In genomic region chr14:75278422-75279152, GRCh38 we compare ENCODE assay signal across 1 cellular context.
TF ChIP-seq lines count a peak whose summit lies in the region.

Gene FOS, plus strand, starts transcription at chr14:75278828. Its CDS starts 155 bp downstream, at chr14:75278983.

TF ChIP-seq in K562, 482 proteins besides CTCF, POLR2A, EP300 and RAD21 (continued from another document and continues in another):
- no peak for TF ChIP-seq THRB (CRISPR knock-in tag; conservative IDR thresholded peaks at IDR 0.05)
- no peak for TF ChIP-seq SFPQ (IDR thresholded peaks at IDR 0.05; ENCODE audit: low read depth, low read length)
- TF ChIP-seq ZNF174 (CRISPR knock-in tag; IDR thresholded peaks at IDR 0.05), result no peak
- peak; percentile 92 for TF ChIP-seq RBM22 (IDR thresholded peaks at IDR 0.05; ENCODE audit: low read depth, low read length, poor library complexity, severe bottlenecking)
- TF ChIP-seq SRF (CRISPR knock-in tag; IDR thresholded peaks at IDR 0.05), result peak; percentile 98 to 100
- TF ChIP-seq ETV1 (tag; conservative IDR thresholded peaks at IDR 0.05; ENCODE audit: low read depth), result no peak
- TF ChIP-seq ZNF830 (CRISPR knock-in tag; IDR thresholded peaks at IDR 0.05), result no peak
- no peak for TF ChIP-seq ZNF395 (CRISPR knock-in tag; IDR thresholded peaks at IDR 0.05)
- TF ChIP-seq SETDB1 (IDR thresholded peaks at IDR 0.05; ENCODE audit: low read length), result no peak
- TF ChIP-seq CBX3 (IDR thresholded peaks at IDR 0.05; ENCODE audit: borderline replicate concordance in 1 of 2, low read length in 2 of 2), result no peak; a peak in 1 of 3 replicates
- no peak for TF ChIP-seq STAT6 (CRISPR knock-in tag; IDR thresholded peaks at IDR 0.05)
- TF ChIP-seq ZC3H4 (CRISPR knock-in tag; IDR thresholded peaks at IDR 0.05; ENCODE audit: borderline replicate concordance), result peak; percentile 53; the same call in 1 of the 2 replicates
- TF ChIP-seq GTF2A2 (tag; IDR thresholded peaks at IDR 0.05), result peak; percentile 82
- no peak for TF ChIP-seq ATF1 (CRISPR knock-in tag; IDR thresholded peaks at IDR 0.05)
- peak; percentile 99 for TF ChIP-seq ATF1 (tag; IDR thresholded peaks at IDR 0.05)
- TF ChIP-seq FOXK2 (conservative IDR thresholded peaks at IDR 0.05 in 1 of 2, IDR thresholded peaks at IDR 0.05 in 1 of 2; ENCODE audit: low read depth in 2 of 2), result peak in 1 of 2 experiments; percentile 100; a peak in 2 of 4 replicates
- TF ChIP-seq SLC30A9 (CRISPR knock-in tag; IDR thresholded peaks at IDR 0.05), result no peak
- no peak for TF ChIP-seq SRSF9 (IDR thresholded peaks at IDR 0.05; ENCODE audit: borderline replicate concordance, low read depth, low read length)
- TF ChIP-seq SIX5 (IDR thresholded peaks at IDR 0.05; ENCODE audit: borderline replicate concordance in 1 of 2, insufficient read depth in 1 of 2, low read depth in 1 of 2, low read length in 2 of 2), result peak; percentile 35 to 37; a peak in 2 of 4 replicates
- peak; percentile 88; the same call in 1 of the 2 replicates for TF ChIP-seq ZNF232 (CRISPR knock-in tag; IDR thresholded peaks at IDR 0.05)
- TF ChIP-seq SRSF1 (IDR thresholded peaks at IDR 0.05; ENCODE audit: low read depth, low read length), result peak; percentile 30; the same call in 1 of the 2 replicates
- TF ChIP-seq VEZF1 (CRISPR knock-in tag; IDR thresholded peaks at IDR 0.05), result peak; percentile 98
- TF ChIP-seq ZFP36 (IDR thresholded peaks at IDR 0.05; ENCODE audit: low read depth, low read length, partially characterized antibody), result peak; percentile 23
- no peak for TF ChIP-seq KAT2B (IDR thresholded peaks at IDR 0.05; ENCODE audit: low read depth, low read length)
- no peak for TF ChIP-seq ZNF57 (CRISPR knock-in tag; IDR thresholded peaks at IDR 0.05)
- TF ChIP-seq NFIX (CRISPR knock-in tag; IDR thresholded peaks at IDR 0.05; ENCODE audit: low read depth), result no peak
- TF ChIP-seq ATF6 (CRISPR knock-in tag; IDR thresholded peaks at IDR 0.05), result no peak
- TF ChIP-seq SAFB2 (IDR thresholded peaks at IDR 0.05; ENCODE audit: borderline replicate concordance, low read depth, low read length, severe bottlenecking), result no peak
- no peak for TF ChIP-seq MCM3 (IDR thresholded peaks at IDR 0.05)
- TF ChIP-seq DACH1 (IDR thresholded peaks at IDR 0.05; ENCODE audit: partially characterized antibody), result no peak
- TF ChIP-seq NCOA6 (IDR thresholded peaks at IDR 0.05), result no peak
- no peak for TF ChIP-seq U2AF2 (optimal IDR thresholded peaks at IDR 0.05; ENCODE audit: low read depth, low read length)
- peak; percentile 100 for TF ChIP-seq ATF7 (IDR thresholded peaks at IDR 0.05)
- no peak for TF ChIP-seq AFF1 (IDR thresholded peaks at IDR 0.05; ENCODE audit: low read depth in 1 of 2, partially characterized antibody in 2 of 2)
- no peak for TF ChIP-seq SNAPC5 (CRISPR knock-in tag; IDR thresholded peaks at IDR 0.05)
- peak; percentile 93 for TF ChIP-seq MBD2 (IDR thresholded peaks at IDR 0.05; ENCODE audit: borderline replicate concordance, low read depth)
- TF ChIP-seq ASH1L (IDR thresholded peaks at IDR 0.05; ENCODE audit: borderline replicate concordance, low read depth, partially characterized antibody), result peak; percentile 79
- peak; percentile 84 to 100 for TF ChIP-seq NONO (IDR thresholded peaks at IDR 0.05; ENCODE audit: low read depth in 2 of 2, low read length in 1 of 2)
- TF ChIP-seq ZNF121 (CRISPR knock-in tag; conservative IDR thresholded peaks at IDR 0.05), result no peak
- TF ChIP-seq MEF2D (tag; conservative IDR thresholded peaks at IDR 0.05; ENCODE audit: low read depth), result no peak
- peak; percentile 53; the same call in 1 of the 2 replicates for TF ChIP-seq FOSL1 (tag; conservative IDR thresholded peaks at IDR 0.05)
- TF ChIP-seq NFYB (IDR thresholded peaks at IDR 0.05; ENCODE audit: extremely low read depth, insufficient read length), result no peak
- TF ChIP-seq PCBP1 (IDR thresholded peaks at IDR 0.05; ENCODE audit: low read depth, low read length, poor library complexity, severe bottlenecking), result peak; percentile 91
- peak; percentile 47; the same call in 1 of the 2 replicates for TF ChIP-seq SMAD4 (CRISPR knock-in tag; conservative IDR thresholded peaks at IDR 0.05)
- no peak; the same call in 1 of the 2 replicates for TF ChIP-seq SOX6 (IDR thresholded peaks at IDR 0.05)
- peak; percentile 80; the same call in 1 of the 2 replicates for TF ChIP-seq ZEB2 (IDR thresholded peaks at IDR 0.05)
- no peak for TF ChIP-seq LARP7 (IDR thresholded peaks at IDR 0.05)
- no peak for TF ChIP-seq ZNF551 (CRISPR knock-in tag; IDR thresholded peaks at IDR 0.05)
- peak; percentile 50; the same call in 1 of the 2 replicates for TF ChIP-seq E2F1 (CRISPR knock-in tag; IDR thresholded peaks at IDR 0.05)
- TF ChIP-seq FOXJ2 (tag; IDR thresholded peaks at IDR 0.05), result peak; percentile 83; the same call in 1 of the 2 replicates
- TF ChIP-seq HNRNPH1 (optimal IDR thresholded peaks at IDR 0.05; ENCODE audit: low read depth, low read length), result no peak
- TF ChIP-seq HNRNPL (IDR thresholded peaks at IDR 0.05; ENCODE audit: low read depth, low read length), result peak; percentile 76; the same call in 1 of the 2 replicates
- TF ChIP-seq IRF2 (CRISPR knock-in tag; IDR thresholded peaks at IDR 0.05), result no peak
- no peak for TF ChIP-seq ZNF785 (CRISPR knock-in tag; IDR thresholded peaks at IDR 0.05)
- TF ChIP-seq KDM4B (IDR thresholded peaks at IDR 0.05; ENCODE audit: borderline replicate concordance in 2 of 2, low read depth in 1 of 2), result peak in 1 of 2 experiments; percentile 74; a peak in 1 of 4 replicates
- TF ChIP-seq ZNF175 (CRISPR knock-in tag; IDR thresholded peaks at IDR 0.05; ENCODE audit: low read depth), result no peak
- peak; percentile 59; the same call in 1 of the 2 replicates for TF ChIP-seq CBFB (CRISPR knock-in tag; IDR thresholded peaks at IDR 0.05)
